In the genomic region with DNA sequence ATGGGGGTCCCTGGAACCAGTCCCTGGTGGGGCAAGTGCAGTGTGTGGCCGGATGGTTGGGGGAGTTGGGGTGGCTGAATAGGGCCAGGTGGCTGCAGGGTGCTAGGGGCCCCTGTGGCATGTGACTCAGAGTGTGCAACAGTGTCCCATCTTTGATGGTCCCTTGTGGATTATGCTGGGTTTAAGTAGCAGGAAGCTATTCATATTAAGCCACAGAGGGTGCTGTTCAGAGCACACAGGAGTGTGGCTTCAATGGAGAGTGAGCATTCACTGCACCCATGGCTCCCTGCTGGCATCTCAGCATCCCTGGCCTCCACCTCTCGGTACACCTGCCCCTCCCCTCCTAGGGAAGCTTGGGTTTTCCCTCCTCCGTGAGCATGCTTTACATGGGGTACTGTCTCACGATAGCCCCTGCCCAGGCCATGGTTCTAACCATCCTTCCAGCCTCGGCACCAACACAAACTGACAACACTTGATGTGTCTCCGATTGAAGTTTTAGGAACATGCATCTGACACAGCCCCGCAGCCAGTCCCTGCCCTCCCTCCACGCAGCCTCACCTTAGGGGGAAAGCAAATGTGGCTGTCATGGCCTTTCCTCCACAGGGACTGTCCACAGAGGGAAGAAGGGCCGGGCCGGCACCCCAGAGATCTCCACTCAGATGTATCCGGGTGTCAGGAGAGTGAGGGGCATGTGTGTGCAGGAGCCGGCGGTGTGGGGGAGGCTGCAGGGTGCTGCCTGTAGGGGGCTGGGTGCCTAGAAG, we compare ENCODE assay signal across 9 cellular contexts. TPM values are rescaled to one million over a fixed set of nuclear protein-coding genes. Genes with fewer than 3 reads are reported as not detected.
A peak's percentile ranks its signal among the peaks of the same experiment; 100 is the strongest.
DNase-seq lines count a peak whose midpoint lies in the region; ATAC-seq and TF ChIP-seq lines count a peak whose summit lies in the region.
"Had no signal": no experiment of that assay in that cellular context is flagged by ENCODE, and none has a peak within 500 bp of the region (broad histone marks: within the 10 kb centered on the region; RNA-seq: fewer than 3 reads in every experiment).

No MANE protein-coding gene starts in this region.

- DNase-seq in GM12865 (ENCODE audit: low read depth) = peak; percentile 79
- DNase-seq in T-helper 17 cell = no peak
- peak; percentile 35 for DNase-seq in kidney tubule cell (ENCODE audit: low spot score)
- no peak for DNase-seq in uterus
- DNase-seq in DMS153 treated with DMSO at 0.1 percent for 48 hours (lab: John Stamatoyannopoulos, UW; ENCODE audit: unreplicated experiment) = no peak
- no peak for DNase-seq in NCI-H526 treated with DMSO at 0.1 percent for 48 hours (lab: John Stamatoyannopoulos, UW)

- peak overlapping the region in 1 of 2 donors; percentile 12 for H3K27ac ChIP-seq in uterus
- H3K27ac ChIP-seq: parathyroid adenoma had no signal

- no peaks in the 10 kb centered on the region for H3K27me3 ChIP-seq in uterus

- peak overlapping the region; percentile 84 for H3K4me3 Mint-ChIP-seq in T-helper 17 cell

- peak; percentile 10 for TF ChIP-seq CTCF in GM12865 (IDR thresholded peaks at IDR 0.05; ENCODE audit: insufficient read depth, low read depth, low read length, missing control alignments)
- no peak for TF ChIP-seq CTCF in uterus (IDR thresholded peaks at IDR 0.05)

- no peaks in the 10 kb centered on the region for H3K4me1 ChIP-seq in uterus
- H3K4me1 ChIP-seq: parathyroid adenoma had no signal

- H3K36me3 Mint-ChIP-seq in T-helper 17 cell (ENCODE audit: low read depth) = no peaks in the 10 kb centered on the region

- no peaks in the 10 kb centered on the region for H3K9me3 ChIP-seq in T-helper 17 cell (ENCODE audit: control insufficient read depth, low read length, poor library complexity, severe bottlenecking)
- no peaks in the 10 kb centered on the region for H3K9me3 ChIP-seq in uterus

- TF ChIP-seq POLR2A in uterus (IDR thresholded peaks at IDR 0.05) = no peak

- H3K27me3 Mint-ChIP-seq in T-helper 17 cell = no peaks in the 10 kb centered on the region

- H3K4me3 ChIP-seq in GM12865 (ENCODE audit: low read depth, low read length) (peak overlapping the region; percentile 23), uterus (no peak overlapping the region)

- H3K4me1 Mint-ChIP-seq in T-helper 17 cell = peaks cover 50% of the 10 kb centered on the region

- no peaks in the 10 kb centered on the region for H3K36me3 ChIP-seq in uterus

- H3K27ac Mint-ChIP-seq in T-helper 17 cell = peak overlapping the region; percentile 96

- peak; percentile 70 for ATAC-seq in GM19452 (IDR thresholded peaks at IDR 0.05; ENCODE audit: unreplicated experiment)
- peak; percentile 78 for ATAC-seq in HG03432 (IDR thresholded peaks at IDR 0.05; ENCODE audit: unreplicated experiment)
- ATAC-seq in T-helper 17 cell = peak; percentile 34

- intact Hi-C loops in uterus (cut with DNase I; ENCODE audit: low total_unique reads) = no loop called here

RNA-seq across cellular contexts. Expression of a gene that starts 30.4 kb away (rescaled TPM):
- total RNA-seq in T-helper 17 cell (10 to 100 TPM; 59.4 to 82.3 TPM), uterus (10 to 100 TPM in 3 of 4 donors, under 1 TPM in 1; 0.26 to 22.6 (median 12.7) TPM)

Comparison
In these comparisons a context has a peak if more than half of its experiments do, and no peak if none do; other contexts are left out.
1. DNase-seq: peak in GM12865 (single experiment) and kidney tubule cell (single experiment); none in T-helper 17 cell (0 of 3), uterus (0 of 2), DMS153 treated with DMSO at 0.1 percent for 48 hours (single experiment) and NCI-H526 treated with DMSO at 0.1 percent for 48 hours (single experiment).
2. Peak in every context shown above with its lines, with median percentiles within 50 percentile points of each other: ATAC-seq.